ENCODE assay signal across 9 cellular contexts in the genomic region with DNA sequence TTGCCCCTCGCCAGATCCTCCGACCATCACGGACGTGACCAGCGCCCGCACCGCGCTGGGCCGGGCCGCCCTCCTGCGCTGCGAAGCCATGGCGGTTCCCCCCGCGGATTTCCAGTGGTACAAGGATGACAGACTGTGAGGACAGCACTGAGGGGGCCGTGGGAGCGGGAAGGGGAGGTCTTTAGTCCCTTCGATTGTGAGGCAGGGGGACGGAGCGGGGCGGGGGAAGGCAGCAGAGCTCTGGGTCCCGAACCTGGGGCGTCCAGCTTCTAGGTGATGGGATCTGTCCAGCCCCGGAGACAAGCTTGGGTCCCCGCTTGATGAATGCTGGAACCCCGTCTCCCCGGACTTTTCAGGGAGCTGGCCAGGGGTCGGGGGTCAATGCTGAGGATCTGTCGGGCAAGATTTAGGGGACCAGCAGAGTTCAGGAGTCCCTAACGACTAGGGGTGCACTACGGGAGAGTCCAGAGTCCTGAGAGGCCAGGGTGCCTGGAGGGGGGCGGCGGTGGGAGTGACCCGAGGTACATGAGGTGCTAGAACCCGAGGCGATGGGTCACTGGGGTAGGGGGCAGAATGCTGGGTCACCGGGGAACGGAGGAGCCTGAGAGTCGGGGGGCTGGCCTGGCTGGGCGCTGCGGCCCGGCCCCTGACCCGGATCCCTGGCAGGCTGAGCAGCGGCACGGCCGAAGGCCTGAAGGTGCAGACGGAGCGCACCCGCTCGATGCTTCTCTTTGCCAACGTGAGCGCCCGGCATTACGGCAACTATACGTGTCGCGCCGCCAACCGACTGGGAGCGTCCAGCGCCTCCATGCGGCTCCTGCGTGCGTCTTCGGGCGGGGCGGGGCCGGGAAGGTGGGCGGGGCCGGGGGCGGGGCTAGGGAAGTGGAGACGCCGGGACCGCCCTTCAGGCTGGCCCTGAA. TPM values are rescaled to one million over a fixed set of nuclear protein-coding genes. Genes with fewer than 3 reads are reported as not detected.
DNase-seq lines count a peak whose midpoint lies in the region; ATAC-seq and TF ChIP-seq lines count a peak whose summit lies in the region.
"Had no signal": no experiment of that assay in that cellular context is flagged by ENCODE, and none has a peak within 500 bp of the region (broad histone marks: within the 10 kb centered on the region; RNA-seq: fewer than 3 reads in every experiment).

No MANE protein-coding gene starts in this region.

- H3K36me3 ChIP-seq in esophagus squamous epithelium = peaks cover 0 to 25% (median 0%) of the 10 kb centered on the region in 3 donors
- no peaks in the 10 kb centered on the region for H3K36me3 ChIP-seq in psoas muscle (ENCODE audit: insufficient read depth in 1 of 2, low read depth in 1 of 2)

- ATAC-seq in psoas muscle = peak in 3 of 4 donors; percentile 10 to 49 (median 46)

- no peaks in the 10 kb centered on the region for H3K9me3 ChIP-seq in esophagus squamous epithelium
- no peaks in the 10 kb centered on the region for H3K9me3 ChIP-seq in psoas muscle

- H3K27me3 ChIP-seq in esophagus squamous epithelium (peaks cover 5 to 83% (median 15%) of the 10 kb centered on the region in 4 donors), psoas muscle (ENCODE audit: insufficient read depth in 3 of 3, low read length in 2 of 3) (peaks cover 0 to 61% (median 18%) of the 10 kb centered on the region in 3 donors)

- DNase-seq in SIG-M5 treated with dmso at 0.1 percent for 504 hours (lab: John Stamatoyannopoulos, UW; ENCODE audit: unreplicated experiment) (peak; percentile 30), SIG-M5 (lab: John Stamatoyannopoulos, UW) (no peak), esophagus squamous epithelium (lab: John Stamatoyannopoulos, UW) (no peak), psoas muscle (peak in 1 of 2 donors; percentile 48), NCI-H146 treated with DMSO at 0.1 percent for 48 hours (lab: John Stamatoyannopoulos, UW; ENCODE audit: unreplicated experiment) (no peak), NCI-H2171 treated with DMSO at 0.1 percent for 48 hours (lab: John Stamatoyannopoulos, UW) (no peak), SHP77 (lab: John Stamatoyannopoulos, UW) (no peak)
- DNase-seq in activated CD4-positive, alpha-beta T cell treated with anti-CD3 and anti-CD28 coated beads, Interleukin-2, amount 50 U/mL, for 48 hours = peak; percentile 60 to 68

- peak overlapping the region in 3 of 4 donors; percentile 15 to 49 (median 31) for H3K4me3 ChIP-seq in esophagus squamous epithelium
- peak overlapping the region; percentile 25 for H3K4me3 ChIP-seq in psoas muscle

- no peak for TF ChIP-seq CTCF in esophagus squamous epithelium (IDR thresholded peaks at IDR 0.05)
- TF ChIP-seq CTCF in psoas muscle (IDR thresholded peaks at IDR 0.05) = no peak

- H3K4me1 ChIP-seq in esophagus squamous epithelium = peaks cover 5 to 18% (median 9%) of the 10 kb centered on the region in 3 donors
- no peaks in the 10 kb centered on the region for H3K4me1 ChIP-seq in psoas muscle

- intact Hi-C loops in esophagus squamous epithelium (cut with DNase I) = no loop called here
- intact Hi-C loops in psoas muscle (cut with DNase I) = no loop called here

- H3K27ac ChIP-seq in esophagus squamous epithelium (no peak overlapping the region), psoas muscle (no peak overlapping the region)

- TF ChIP-seq POLR2A in esophagus squamous epithelium (IDR thresholded peaks at IDR 0.05) = no peak

- 0 to 9% methylated on average over 9 to 14 of the region's 74 CpGs for WGBS in esophagus squamous epithelium, 2 donors
- 2 to 3% (median 2%) methylated on average over 57 to 74 of the region's 74 CpGs for WGBS in psoas muscle, 3 donors

RNA-seq across cellular contexts. Expression of a gene that starts 14.6 kb away (rescaled TPM):
- total RNA-seq in esophagus squamous epithelium = 100 to 1,000 TPM in 1 of 4 donors, 10 to 100 TPM in 3; 36.4 to 201 (median 50.6) TPM
- total RNA-seq in psoas muscle = 1 to 10 TPM in 1 of 4 donors, under 1 TPM in 3; 0.42 to 1.1 (median 0.63) TPM
- 1 to 10 TPM in 2 of 3 donors, under 1 TPM in 1; 0.35 to 2.3 (median 1.5) TPM for polyA plus RNA-seq in psoas muscle

RNA-seq across cellular contexts. Expression of a gene that starts 15.9 kb away (rescaled TPM):
- total RNA-seq in esophagus squamous epithelium (not detected), psoas muscle (under 1 TPM in 1 of 4 donors, not detected in 3; 0.10 TPM)
- polyA plus RNA-seq in psoas muscle = under 1 TPM in 1 of 3 donors, not detected in 2; 0.03 TPM
- polyA plus RNA-seq: BJ had no signal

RNA-seq across cellular contexts. Expression of a gene that starts 38.9 kb away (rescaled TPM):
- total RNA-seq in esophagus squamous epithelium (100 to 1,000 TPM; 104 to 215 (median 157) TPM), psoas muscle (100 to 1,000 TPM in 3 of 4 donors, 10 to 100 TPM in 1; 91.8 to 172 (median 141) TPM)
- 100 to 1,000 TPM; 130 to 170 (median 165) TPM for polyA plus RNA-seq in psoas muscle

RNA-seq across cellular contexts. Expression of a gene that starts 41.5 kb away (rescaled TPM):
- total RNA-seq in esophagus squamous epithelium (not detected), psoas muscle (1 to 10 TPM in 1 of 4 donors, under 1 TPM in 2, not detected in 1; 0.85 to 1.8 (median 0.88) TPM)
- under 1 TPM in 2 of 3 donors, not detected in 1; 0.30 to 0.39 TPM for polyA plus RNA-seq in psoas muscle

RNA-seq across cellular contexts. Expression of a gene that starts 45.1 kb away (rescaled TPM):
- 1 to 10 TPM in 2 of 4 donors, under 1 TPM in 1, not detected in 1; 0.50 to 2.5 (median 2.2) TPM for total RNA-seq in esophagus squamous epithelium
- total RNA-seq in psoas muscle = 1 to 10 TPM in 3 of 4 donors, under 1 TPM in 1; 0.62 to 2.9 (median 1.9) TPM
- 1 to 10 TPM in 1 of 3 donors, under 1 TPM in 2; 0.61 to 1.2 (median 0.68) TPM for polyA plus RNA-seq in psoas muscle
- polyA plus RNA-seq: BJ had no signal

Comparison
In these comparisons a context has a peak if more than half of its experiments do, and no peak if none do; other contexts are left out.
1. DNase-seq: peak in SIG-M5 treated with dmso at 0.1 percent for 504 hours (single experiment) and activated CD4-positive, alpha-beta T cell treated with anti-CD3 and anti-CD28 coated beads, Interleukin-2, amount 50 U/mL, for 48 hours (2 of 2); none in SIG-M5 (single experiment), esophagus squamous epithelium (single experiment), NCI-H146 treated with DMSO at 0.1 percent for 48 hours (single experiment), NCI-H2171 treated with DMSO at 0.1 percent for 48 hours (single experiment) and SHP77 (0 of 2).
2. RNA of a gene that starts 14.6 kb away (total RNA-seq): 36.4 to 201 TPM in esophagus squamous epithelium; 0.42 to 1.1 TPM in psoas muscle; every median in the first group is over 10 times any median in the second.